ENCODE assay signal across 20 cellular contexts in the genomic region with DNA sequence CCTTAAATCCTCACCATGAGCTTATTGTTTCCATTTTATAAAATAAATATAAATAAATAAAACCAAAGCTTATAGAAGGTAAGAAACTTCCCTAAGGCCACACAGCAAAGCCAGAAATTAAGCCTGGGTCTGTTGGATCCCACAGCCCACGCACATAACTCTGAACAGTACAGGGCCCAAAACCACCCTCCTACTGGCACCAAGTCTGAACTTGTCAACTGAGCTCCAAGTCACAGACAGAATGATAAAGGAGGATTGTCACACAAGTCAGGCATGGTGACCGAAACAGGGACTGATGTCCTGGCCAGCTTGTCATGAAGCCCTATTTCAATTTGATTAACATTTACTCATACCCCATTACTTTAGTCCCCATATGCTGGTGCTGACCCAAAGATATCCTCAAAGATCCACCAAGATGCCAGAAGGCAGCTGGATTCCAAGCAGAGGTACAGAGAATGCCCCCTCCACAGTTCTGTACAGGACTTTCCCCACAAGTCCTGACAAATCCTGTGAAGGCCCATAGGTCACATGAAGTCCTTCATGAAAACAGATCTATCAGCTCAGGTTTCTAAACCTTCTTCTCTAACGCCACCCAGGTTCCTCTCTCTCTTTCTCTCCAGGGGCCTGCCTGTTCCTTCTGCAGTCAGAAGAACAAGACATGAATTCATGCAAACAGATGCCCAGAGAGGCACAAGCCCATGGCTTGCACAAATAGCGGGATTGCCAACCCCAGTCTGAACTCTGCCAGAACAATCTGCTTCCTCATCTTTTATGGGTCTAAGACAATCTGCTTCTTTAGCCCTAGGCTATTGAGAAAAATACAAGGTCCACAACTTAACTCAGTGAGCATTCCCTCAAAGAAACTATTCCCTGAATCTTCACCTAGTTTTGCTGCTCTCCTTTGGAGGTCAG.
DNase-seq lines count a peak whose midpoint lies in the region; ATAC-seq and TF ChIP-seq lines count a peak whose summit lies in the region.
"Had no signal": no experiment of that assay in that cellular context is flagged by ENCODE, and none has a peak within 500 bp of the region (broad histone marks: within the 10 kb centered on the region; RNA-seq: fewer than 3 reads in every experiment).

No MANE protein-coding gene starts in this region.

- H4K8ac ChIP-seq in IMR-90 (ENCODE audit: low read depth in 2 of 2, low read length in 2 of 2) = no peak overlapping the region

- H3K27me3 Mint-ChIP-seq in T-cell = peaks cover 0 to 9% of the 10 kb centered on the region in 2 donors
- H3K27me3 Mint-ChIP-seq in stimulated activated naive CD8-positive, alpha-beta T cell treated with anti-CD3 and anti-CD28 coated beads, Interleukin-15, amount 100 ng/mL, for 72 hours = peaks cover 8% of the 10 kb centered on the region
- H3K27me3 Mint-ChIP-seq: activated naive CD8-positive, alpha-beta T cell treated with anti-CD3 and anti-CD28 coated beads, Interleukin-2, amount 50 U/mL, for 24 hours had no signal

- no peak overlapping the region for H3K4me2 ChIP-seq in IMR-90 (ENCODE audit: low read depth, low read length)
- H3K4me2 ChIP-seq in mammary epithelial cell (ENCODE audit: insufficient read depth, low read depth, low read length) = peak overlapping the region; percentile 45

- H3K27me3 ChIP-seq in IMR-90 (ENCODE audit: control insufficient read depth, insufficient read depth, low read length) = no peaks in the 10 kb centered on the region
- no peaks in the 10 kb centered on the region for H3K27me3 ChIP-seq in mammary epithelial cell (ENCODE audit: insufficient read depth, low read length)
- H3K27me3 ChIP-seq in tibial nerve = no peaks in the 10 kb centered on the region
- H3K27me3 ChIP-seq: BE2C, left lung, upper lobe of right lung had no signal

- H2BK15ac ChIP-seq in IMR-90 (ENCODE audit: low read depth, low read length) = no peak overlapping the region

- H3K4me3 ChIP-seq in IMR-90 (ENCODE audit: insufficient read depth, low read depth, low read length) = no peak overlapping the region
- no peak overlapping the region for H3K4me3 ChIP-seq in mammary epithelial cell (replicated peaks in 1 of 3; ENCODE audit: insufficient read depth in 1 of 3, low read depth in 2 of 3, low read length in 3 of 3)
- H3K4me3 ChIP-seq in lower leg skin (ENCODE audit: low read depth, poor library complexity, severe bottlenecking) = no peak overlapping the region
- H3K4me3 ChIP-seq in tibial nerve = no peak overlapping the region
- H3K4me3 ChIP-seq: left lung, upper lobe of right lung had no signal

- H3K18ac ChIP-seq in IMR-90 (ENCODE audit: low read depth, low read length) = no peak overlapping the region

- no peak overlapping the region for H3K27ac Mint-ChIP-seq in T-cell
- H3K27ac Mint-ChIP-seq in stimulated activated naive CD8-positive, alpha-beta T cell treated with anti-CD3 and anti-CD28 coated beads, Interleukin-15, amount 100 ng/mL, for 72 hours = peak overlapping the region in 1 of 2 donors; percentile 49
- H3K27ac Mint-ChIP-seq: activated naive CD8-positive, alpha-beta T cell treated with anti-CD3 and anti-CD28 coated beads, Interleukin-2, amount 50 U/mL, for 24 hours; activated T-helper 17 cell treated with anti-CD3 and anti-CD28 coated beads, Interleukin-2, amount 50 U/mL, for 72 hours had no signal

- POLR2A ChIA-PET in IMR-90 (lab: Charles Lee; ENCODE audit: unreplicated experiment) = no interaction called here
- POLR2A ChIA-PET in T-cell (lab: Charles Lee) = no interaction called here

- H3K4me3 Mint-ChIP-seq in T-cell = no peak overlapping the region
- H3K4me3 Mint-ChIP-seq in stimulated activated naive CD8-positive, alpha-beta T cell treated with anti-CD3 and anti-CD28 coated beads, Interleukin-15, amount 100 ng/mL, for 72 hours = no peak overlapping the region
- H3K4me3 Mint-ChIP-seq: activated naive CD8-positive, alpha-beta T cell treated with anti-CD3 and anti-CD28 coated beads, Interleukin-2, amount 50 U/mL, for 24 hours; activated T-helper 17 cell treated with anti-CD3 and anti-CD28 coated beads, Interleukin-2, amount 50 U/mL, for 72 hours had no signal

- H3K14ac ChIP-seq in IMR-90 (replicated peaks; ENCODE audit: low read depth, low read length) = no peak overlapping the region

- no peak overlapping the region for H2AFZ ChIP-seq in IMR-90 (replicated peaks; ENCODE audit: low read length, poor library complexity)
- H2AFZ ChIP-seq in mammary epithelial cell (ENCODE audit: low read depth, low read length) = no peak overlapping the region

- DNase-seq in IMR-90 (no peak), mammary epithelial cell (peak; percentile 69), medulla oblongata (ENCODE audit: extremely low spot score) (peak; percentile 49), lower leg skin (ENCODE audit: low spot score in 2 of 2) (no peak), tibial nerve (ENCODE audit: low spot score in 2 of 2) (no peak), T-cell (no peak)
- DNase-seq in stimulated activated naive CD8-positive, alpha-beta T cell treated with anti-CD3 and anti-CD28 coated beads, Interleukin-15, amount 100 ng/mL, for 72 hours = no peak
- DNase-seq: activated naive CD8-positive, alpha-beta T cell treated with anti-CD3 and anti-CD28 coated beads, Interleukin-2, amount 50 U/mL, for 24 hours; BE2C; Calu3; glutamatergic neuron; GOT3; left lung; NCI-H1417; NCI-H69; stimulated activated naive CD8-positive, alpha-beta T cell treated with anti-CD3 and anti-CD28 coated beads, Interleukin-15, Interleukin-2, amounts not matched to agents 100 U/mL and 50 U/mL, for 24 hours; T-helper 2 cell; upper lobe of right lung had no signal

- dilution Hi-C loops in IMR-90 (cut with HindIII; ENCODE audit: low sequenced_read_pairs, unreplicated experiment) (no loop called here), mammary epithelial cell (cut with HindIII; ENCODE audit: low sequenced_read_pairs) (no loop called here)

- H2BK5ac ChIP-seq in IMR-90 (ENCODE audit: low read depth, low read length, poor library complexity, severe bottlenecking) = no peak overlapping the region

- H3K9ac ChIP-seq in IMR-90 (ENCODE audit: low read depth, low read length) = no peak overlapping the region
- no peak overlapping the region for H3K9ac ChIP-seq in mammary epithelial cell (ENCODE audit: insufficient read depth, low read length)

- TF ChIP-seq EP300 in tibial nerve (IDR thresholded peaks at IDR 0.05) = no peak

- peaks cover 10 to 16% of the 10 kb centered on the region in 2 experiments for H3K79me1 ChIP-seq in IMR-90 (ENCODE audit: low read depth in 1 of 2, low read length in 2 of 2)

- BruUV-seq in IMR-90 (replicated peaks; lab: Mats Ljungman, UMichigan) (no TSS peak), mammary epithelial cell (replicated peaks; lab: Mats Ljungman, UMichigan) (no TSS peak)

- no peak overlapping the region for H3K23ac ChIP-seq in IMR-90 (ENCODE audit: low read depth, low read length)

- CTCF ChIA-PET in IMR-90 (lab: Yijun Ruan, JAX) (no interaction called here), mammary epithelial cell (lab: Charles Lee; ENCODE audit: low non-redundant PET) (no interaction called here), T-cell (lab: Charles Lee) (no interaction called here)

- no peak overlapping the region for H2AK9ac ChIP-seq in IMR-90 (replicated peaks; ENCODE audit: low read depth, low read length, poor library complexity)

- peak; percentile 35; the same call in 1 of the 2 replicates for ATAC-seq in IMR-90 (ENCODE audit: low read depth)
- ATAC-seq in T-cell (replicated peaks in 1 of 4) = no peak
- no peak for ATAC-seq in stimulated activated naive CD8-positive, alpha-beta T cell treated with anti-CD3 and anti-CD28 coated beads, Interleukin-15, amount 100 ng/mL, for 72 hours
- ATAC-seq: activated naive CD8-positive, alpha-beta T cell treated with anti-CD3 and anti-CD28 coated beads, Interleukin-2, amount 50 U/mL, for 24 hours; activated T-helper 17 cell treated with anti-CD3 and anti-CD28 coated beads, Interleukin-2, amount 50 U/mL, for 72 hours; left lung; stimulated activated naive CD8-positive, alpha-beta T cell treated with anti-CD3 and anti-CD28 coated beads, Interleukin-15, Interleukin-2, amounts not matched to agents 100 U/mL and 50 U/mL, for 24 hours; upper lobe of right lung had no signal

- H3K9me3 Mint-ChIP-seq in T-cell = peaks cover 0 to 3% (median 0%) of the 10 kb centered on the region in 3 donors
- H3K9me3 Mint-ChIP-seq in stimulated activated naive CD8-positive, alpha-beta T cell treated with anti-CD3 and anti-CD28 coated beads, Interleukin-15, amount 100 ng/mL, for 72 hours = no peaks in the 10 kb centered on the region
- H3K9me3 Mint-ChIP-seq: activated naive CD8-positive, alpha-beta T cell treated with anti-CD3 and anti-CD28 coated beads, Interleukin-2, amount 50 U/mL, for 24 hours; activated T-helper 17 cell treated with anti-CD3 and anti-CD28 coated beads, Interleukin-2, amount 50 U/mL, for 72 hours had no signal

- WGBS in IMR-90 (ENCODE audit: extremely low coverage in 2 of 2, insufficient read length in 1 of 2), 2 experiments = 100% methylated on average over 1 of the region's 4 CpGs; no CpG with 5 or more reads in 1 of the 2 experiments
- 10% methylated on average over 4 of the region's 4 CpGs for WGBS in mammary epithelial cell (ENCODE audit: low coverage, missing lambda C conversion rate)
- 44 to 47% methylated on average over 4 of the region's 4 CpGs for WGBS in lower leg skin, 2 donors
- WGBS in tibial nerve, 2 donors = 65 to 71% methylated on average over 4 of the region's 4 CpGs

- H3K9me1 ChIP-seq in IMR-90 (ENCODE audit: insufficient read depth, low read length) = peaks cover 3% of the 10 kb centered on the region; the same call in 1 of the 2 replicates

- H3K27ac ChIP-seq in IMR-90 (ENCODE audit: insufficient read depth, low read length) (no peak overlapping the region), mammary epithelial cell (ENCODE audit: insufficient read depth, low read depth, low read length) (no peak overlapping the region), temporal lobe (ENCODE audit: low read depth, low read length) (peak overlapping the region; percentile 19), tibial nerve (peak overlapping the region in 2 of 4 donors; percentile 15)
- H3K27ac ChIP-seq: left lung, upper lobe of right lung had no signal

- intact Hi-C loops in IMR-90 (cut with micrococcal nuclease) (no loop called here), mammary epithelial cell (cut with micrococcal nuclease) (no loop called here), lower leg skin (cut with DNase I; ENCODE audit: low total_unique reads) (no loop called here)

- H3K36me3 ChIP-seq in IMR-90 (ENCODE audit: control insufficient read depth, insufficient read depth, low read length) (peaks cover 11% of the 10 kb centered on the region), mammary epithelial cell (ENCODE audit: insufficient read depth, low read length) (no peaks in the 10 kb centered on the region), tibial nerve (peaks cover 0 to 16% (median 0%) of the 10 kb centered on the region in 3 donors)
- H3K36me3 ChIP-seq: BE2C, left lung, upper lobe of right lung had no signal

- H3K4me1 Mint-ChIP-seq in T-cell = no peaks in the 10 kb centered on the region
- no peaks in the 10 kb centered on the region for H3K4me1 Mint-ChIP-seq in stimulated activated naive CD8-positive, alpha-beta T cell treated with anti-CD3 and anti-CD28 coated beads, Interleukin-15, amount 100 ng/mL, for 72 hours
- H3K4me1 Mint-ChIP-seq: activated naive CD8-positive, alpha-beta T cell treated with anti-CD3 and anti-CD28 coated beads, Interleukin-2, amount 50 U/mL, for 24 hours; activated T-helper 17 cell treated with anti-CD3 and anti-CD28 coated beads, Interleukin-2, amount 50 U/mL, for 72 hours had no signal

- peaks cover 38% of the 10 kb centered on the region for H3K79me2 ChIP-seq in mammary epithelial cell (ENCODE audit: insufficient read depth, low read length)

- peaks cover 6% of the 10 kb centered on the region for H3K4me1 ChIP-seq in IMR-90 (ENCODE audit: control insufficient read depth, insufficient read depth, low read length)
- H3K4me1 ChIP-seq in mammary epithelial cell (ENCODE audit: insufficient read depth, low read length) = peaks cover 24% of the 10 kb centered on the region
- H3K4me1 ChIP-seq in tibial nerve = peaks cover 0 to 32% (median 11%) of the 10 kb centered on the region in 4 donors
- H3K4me1 ChIP-seq: BE2C, left lung, upper lobe of right lung had no signal

- H3K9me3 ChIP-seq in IMR-90 (ENCODE audit: control insufficient read depth, insufficient read depth, low read length) (no peaks in the 10 kb centered on the region), mammary epithelial cell (replicated peaks; ENCODE audit: insufficient read depth, low read length) (no peaks in the 10 kb centered on the region), tibial nerve (no peaks in the 10 kb centered on the region)
- H3K9me3 ChIP-seq: BE2C, left lung, upper lobe of right lung had no signal

- no peak overlapping the region for H4K5ac ChIP-seq in IMR-90 (ENCODE audit: low read depth, low read length)

- H3K4ac ChIP-seq in IMR-90 (ENCODE audit: low read depth, low read length) = no peak overlapping the region

- no peak overlapping the region for H2BK20ac ChIP-seq in IMR-90 (ENCODE audit: low read depth, low read length)

- TF ChIP-seq POLR2A in IMR-90 (IDR thresholded peaks at IDR 0.05; ENCODE audit: low read depth, low read length) (no peak), lower leg skin (IDR thresholded peaks at IDR 0.05) (no peak), tibial nerve (IDR thresholded peaks at IDR 0.05) (no peak)

- in situ Hi-C loops in IMR-90 (cut with MboI; ENCODE audit: low sequenced_read_pairs) (no loop called here), mammary epithelial cell (cut with MboI; ENCODE audit: low sequenced_read_pairs in 2 of 2) (no loop called here)

- TF ChIP-seq RAD21 in IMR-90 (IDR thresholded peaks at IDR 0.05; ENCODE audit: low read length) = no peak

- TF ChIP-seq CTCF in IMR-90 (conservative IDR thresholded peaks at IDR 0.05; ENCODE audit: low read depth, low read length) (no peak), mammary epithelial cell (conservative IDR thresholded peaks at IDR 0.05 in 1 of 2, IDR thresholded peaks at IDR 0.05 in 1 of 2; ENCODE audit: extremely low read depth in 1 of 2, insufficient read depth in 1 of 2, low read depth in 1 of 2, low read length in 2 of 2) (no peak), lower leg skin (IDR thresholded peaks at IDR 0.05) (no peak), tibial nerve (IDR thresholded peaks at IDR 0.05) (no peak)

- H4K20me1 ChIP-seq in IMR-90 (ENCODE audit: insufficient read depth, low read length) = peaks cover 21% of the 10 kb centered on the region
- H4K20me1 ChIP-seq in mammary epithelial cell (ENCODE audit: insufficient read depth, low read length) = no peaks in the 10 kb centered on the region

- no peak overlapping the region for H3K56ac ChIP-seq in IMR-90 (ENCODE audit: extremely low read depth, insufficient read depth, low read length)

- no peak overlapping the region for H2BK120ac ChIP-seq in IMR-90 (ENCODE audit: low read depth, low read length)

- H2AK5ac ChIP-seq in IMR-90 (ENCODE audit: low read depth, low read length) = no peak overlapping the region

- no peaks in the 10 kb centered on the region for H3K36me3 Mint-ChIP-seq in T-cell

- no peak overlapping the region for H4K91ac ChIP-seq in IMR-90 (ENCODE audit: insufficient read depth, low read depth, low read length)

Comparison
In these comparisons a context has a peak if more than half of its experiments do, and no peak if none do; other contexts are left out.
1. DNase-seq: peak in mammary epithelial cell (single experiment) and medulla oblongata (single experiment); none in IMR-90 (single experiment), lower leg skin (0 of 2), tibial nerve (0 of 2), T-cell (0 of 34) and stimulated activated naive CD8-positive, alpha-beta T cell treated with anti-CD3 and anti-CD28 coated beads, Interleukin-15, amount 100 ng/mL, for 72 hours (0 of 2).